ENCODE assay signal across 15 cellular contexts in the genomic region with DNA sequence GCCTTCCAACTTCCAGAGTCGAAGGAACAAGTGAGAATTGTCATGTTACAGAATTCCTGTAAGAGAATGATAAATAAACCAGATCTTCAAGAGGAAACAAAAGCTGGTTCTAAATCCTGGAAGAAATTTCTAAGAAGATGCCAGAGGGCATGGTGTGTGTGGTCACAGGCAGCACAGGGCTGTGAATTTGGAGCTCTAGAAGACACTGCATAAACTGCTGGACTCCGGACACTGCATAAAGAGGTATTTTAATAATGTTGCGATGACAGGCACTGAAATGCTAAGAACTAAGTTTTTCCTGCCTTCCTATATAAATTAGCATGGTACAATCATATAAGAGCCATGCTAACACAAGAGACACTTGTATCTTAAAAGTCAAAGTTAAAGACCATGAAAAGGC.
DNase-seq lines count a peak whose midpoint lies in the region; ATAC-seq and TF ChIP-seq lines count a peak whose summit lies in the region.
"Had no signal": no experiment of that assay in that cellular context is flagged by ENCODE, and none has a peak within 500 bp of the region (broad histone marks: within the 10 kb centered on the region; RNA-seq: fewer than 3 reads in every experiment).

No MANE protein-coding gene starts in this region.

- H4K20me1 ChIP-seq in GM23338 (replicated peaks; ENCODE audit: insufficient read depth) = peaks cover 31% of the 10 kb centered on the region

- H3K27me3 ChIP-seq in CD4-positive, alpha-beta memory T cell (ENCODE audit: insufficient read depth, low read length) = no peaks in the 10 kb centered on the region
- no peaks in the 10 kb centered on the region for H3K27me3 ChIP-seq in GM23338 (ENCODE audit: insufficient read depth)
- H3K27me3 ChIP-seq: cardiac muscle cell, tibial nerve had no signal

- peaks cover 32 to 57% (median 45%) of the 10 kb centered on the region in 4 donors for H3K4me1 Mint-ChIP-seq in CD4-positive, alpha-beta memory T cell
- peaks cover 10% of the 10 kb centered on the region; the same call in 2 of the 3 replicates for H3K4me1 Mint-ChIP-seq in GM23338
- H3K4me1 Mint-ChIP-seq in brain = peaks cover 34% of the 10 kb centered on the region
- H3K4me1 Mint-ChIP-seq in natural killer cell treated with Interleukin-12 subunit alpha and Interleukin-12 subunit beta and Interleukin-15 and Interleukin-18, amount 100 ng/mL, for 72 hours (ENCODE audit: low read depth in 2 of 2) = peaks cover 44% of the 10 kb centered on the region in 2 donors

- intact Hi-C loops in CD4-positive, alpha-beta memory T cell (cut with micrococcal nuclease) = no loop called here

- H3K4me3 Mint-ChIP-seq in CD4-positive, alpha-beta memory T cell = no peak overlapping the region
- no peak overlapping the region for H3K4me3 Mint-ChIP-seq in GM23338
- H3K4me3 Mint-ChIP-seq in brain = no peak overlapping the region
- no peak overlapping the region for H3K4me3 Mint-ChIP-seq in natural killer cell treated with Interleukin-12 subunit alpha and Interleukin-12 subunit beta and Interleukin-15 and Interleukin-18, amount 100 ng/mL, for 72 hours

- TF ChIP-seq CTCF in GM23338 (conservative IDR thresholded peaks at IDR 0.05; ENCODE audit: low read depth in 2 of 2) (no peak), brain (conservative IDR thresholded peaks at IDR 0.05) (no peak), foreskin fibroblast (IDR thresholded peaks at IDR 0.05; ENCODE audit: low read depth, low read length) (no peak)

- H3K9me3 Mint-ChIP-seq in CD4-positive, alpha-beta memory T cell = peaks cover 0 to 5% (median 1%) of the 10 kb centered on the region in 8 donors
- H3K9me3 Mint-ChIP-seq in GM23338 (peaks cover 10% of the 10 kb centered on the region; the same call in 1 of the 3 replicates), brain (peaks cover 10 to 16% (median 13%) of the 10 kb centered on the region in 5 experiments)
- H3K9me3 Mint-ChIP-seq in natural killer cell treated with Interleukin-12 subunit alpha and Interleukin-12 subunit beta and Interleukin-15 and Interleukin-18, amount 100 ng/mL, for 72 hours = no peaks in the 10 kb centered on the region

- peak overlapping the region in 6 of 7 donors; percentile 24 to 84 (median 46) for H3K27ac Mint-ChIP-seq in CD4-positive, alpha-beta memory T cell
- H3K27ac Mint-ChIP-seq in GM23338 (no peak overlapping the region; the same call in 1 of the 2 replicates), brain (peak overlapping the region in 4 of 5 experiments; percentile 2 to 82 (median 52))
- peak overlapping the region; percentile 3 to 76 for H3K27ac Mint-ChIP-seq in natural killer cell treated with Interleukin-12 subunit alpha and Interleukin-12 subunit beta and Interleukin-15 and Interleukin-18, amount 100 ng/mL, for 72 hours

- peaks cover 39 to 74% of the 10 kb centered on the region in 2 donors for H3K36me3 Mint-ChIP-seq in CD4-positive, alpha-beta memory T cell
- H3K36me3 Mint-ChIP-seq in GM23338 (ENCODE audit: low read depth) (peaks cover 38% of the 10 kb centered on the region), brain (peaks cover 70% of the 10 kb centered on the region)
- peaks cover 24% of the 10 kb centered on the region for H3K36me3 Mint-ChIP-seq in natural killer cell treated with Interleukin-12 subunit alpha and Interleukin-12 subunit beta and Interleukin-15 and Interleukin-18, amount 100 ng/mL, for 72 hours

- peaks cover 30% of the 10 kb centered on the region for H3K36me3 ChIP-seq in CD4-positive, alpha-beta memory T cell (ENCODE audit: insufficient read depth, low read length)
- H3K36me3 ChIP-seq in GM23338 (ENCODE audit: insufficient read depth) = peaks cover 21% of the 10 kb centered on the region

- no peaks in the 10 kb centered on the region for H3K27me3 Mint-ChIP-seq in CD4-positive, alpha-beta memory T cell
- H3K27me3 Mint-ChIP-seq in GM23338 (ENCODE audit: insufficient read depth, low read depth, poor library complexity) = peaks cover 11% of the 10 kb centered on the region
- H3K27me3 Mint-ChIP-seq in brain = no peaks in the 10 kb centered on the region
- H3K27me3 Mint-ChIP-seq in natural killer cell treated with Interleukin-12 subunit alpha and Interleukin-12 subunit beta and Interleukin-15 and Interleukin-18, amount 100 ng/mL, for 72 hours = no peaks in the 10 kb centered on the region

- H3K4me3 ChIP-seq in CD4-positive, alpha-beta memory T cell (ENCODE audit: low read length in 2 of 2) = no peak overlapping the region
- no peak overlapping the region for H3K4me3 ChIP-seq in GM23338
- no peak overlapping the region for H3K4me3 ChIP-seq in foreskin fibroblast (ENCODE audit: low read depth in 1 of 2, low read length in 2 of 2)
- H3K4me3 ChIP-seq: cardiac muscle cell, tibial nerve had no signal

- H3K9me2 ChIP-seq in GM23338 (ENCODE audit: insufficient read depth) = no peaks in the 10 kb centered on the region

- H3F3A ChIP-seq in GM23338 (replicated peaks; ENCODE audit: low read depth) = no peaks in the 10 kb centered on the region

- no peaks in the 10 kb centered on the region for H3K9me3 ChIP-seq in CD4-positive, alpha-beta memory T cell (ENCODE audit: control insufficient read depth in 1 of 2, low read length in 2 of 2)

- H3K27ac ChIP-seq in CD4-positive, alpha-beta memory T cell (ENCODE audit: low read depth, low read length) = no peak overlapping the region
- H3K27ac ChIP-seq in GM23338 (ENCODE audit: low read depth) = 0 out of 2 replicates have a peak overlapping the region, but pooled peaks have one; percentile 42
- H3K27ac ChIP-seq: cardiac muscle cell had no signal

- no peak for ATAC-seq in GM23338
- no peak for ATAC-seq in natural killer cell treated with Interleukin-12 subunit alpha and Interleukin-12 subunit beta and Interleukin-15 and Interleukin-18, amount 100 ng/mL, for 72 hours
- no peak for ATAC-seq in GM21529 (IDR thresholded peaks at IDR 0.05; ENCODE audit: unreplicated experiment)
- ATAC-seq: Panc1 had no signal

- POLR2A ChIA-PET in CD4-positive, alpha-beta memory T cell (lab: Charles Lee; ENCODE audit: partially characterized antibody) = no interaction called here

- H2AFZ ChIP-seq in GM23338 = no peak overlapping the region

- DNase-seq in CD4-positive, alpha-beta memory T cell = no peak
- no peak for DNase-seq in GM23338 (ENCODE audit: low spot score)
- no peak for DNase-seq in natural killer cell treated with Interleukin-12 subunit alpha and Interleukin-12 subunit beta and Interleukin-15 and Interleukin-18, amount 100 ng/mL, for 72 hours (ENCODE audit: low spot score)
- no peak for DNase-seq in foreskin fibroblast
- no peak for DNase-seq in NCI-H2029 (lab: John Stamatoyannopoulos, UW)
- DNase-seq: activated gamma-delta T cell; GDM1; NCI-H2029 treated with DMSO at 0.1 percent for 48 hours; NCI-H526; stimulated activated CD4-positive, alpha-beta T cell treated with anti-CD3 and anti-CD28 coated beads, Interleukin-15, amount 100 ng/mL, for 24 hours had no signal

- peaks cover 81% of the 10 kb centered on the region for H3K79me2 ChIP-seq in GM23338 (replicated peaks; ENCODE audit: insufficient read depth)

- H3K4me2 ChIP-seq in GM23338 = no peak overlapping the region

- CTCF ChIA-PET in CD4-positive, alpha-beta memory T cell (lab: Charles Lee; ENCODE audit: partially characterized antibody) = no interaction called here

- H3K4me1 ChIP-seq in CD4-positive, alpha-beta memory T cell (ENCODE audit: insufficient read depth, low read length) = peaks cover 15% of the 10 kb centered on the region
- no peaks in the 10 kb centered on the region for H3K4me1 ChIP-seq in GM23338 (ENCODE audit: insufficient read depth)

TF ChIP-seq in GM23338, 12 proteins besides CTCF, POLR2A, EP300 and RAD21:
- TF ChIP-seq ZNF114 (CRISPR knock-in tag; IDR thresholded peaks at IDR 0.05) (no peak), JUNB (IDR thresholded peaks at IDR 0.05; ENCODE audit: unreplicated experiment) (no peak), POLR2AphosphoS5 (IDR thresholded peaks at IDR 0.05; ENCODE audit: low read depth) (no peak), EZH2 (IDR thresholded peaks at IDR 0.05; ENCODE audit: low read depth, unreplicated experiment) (no peak), CREB1 (CRISPR knock-in tag; IDR thresholded peaks at IDR 0.05; ENCODE audit: low read depth) (no peak), EZH2phosphoT487 (IDR thresholded peaks at IDR 0.05; ENCODE audit: unreplicated experiment) (no peak), ZNF331 (CRISPR knock-in tag; IDR thresholded peaks at IDR 0.05; ENCODE audit: low read depth) (no peak)
- TF ChIP-seq, protein P1, sequence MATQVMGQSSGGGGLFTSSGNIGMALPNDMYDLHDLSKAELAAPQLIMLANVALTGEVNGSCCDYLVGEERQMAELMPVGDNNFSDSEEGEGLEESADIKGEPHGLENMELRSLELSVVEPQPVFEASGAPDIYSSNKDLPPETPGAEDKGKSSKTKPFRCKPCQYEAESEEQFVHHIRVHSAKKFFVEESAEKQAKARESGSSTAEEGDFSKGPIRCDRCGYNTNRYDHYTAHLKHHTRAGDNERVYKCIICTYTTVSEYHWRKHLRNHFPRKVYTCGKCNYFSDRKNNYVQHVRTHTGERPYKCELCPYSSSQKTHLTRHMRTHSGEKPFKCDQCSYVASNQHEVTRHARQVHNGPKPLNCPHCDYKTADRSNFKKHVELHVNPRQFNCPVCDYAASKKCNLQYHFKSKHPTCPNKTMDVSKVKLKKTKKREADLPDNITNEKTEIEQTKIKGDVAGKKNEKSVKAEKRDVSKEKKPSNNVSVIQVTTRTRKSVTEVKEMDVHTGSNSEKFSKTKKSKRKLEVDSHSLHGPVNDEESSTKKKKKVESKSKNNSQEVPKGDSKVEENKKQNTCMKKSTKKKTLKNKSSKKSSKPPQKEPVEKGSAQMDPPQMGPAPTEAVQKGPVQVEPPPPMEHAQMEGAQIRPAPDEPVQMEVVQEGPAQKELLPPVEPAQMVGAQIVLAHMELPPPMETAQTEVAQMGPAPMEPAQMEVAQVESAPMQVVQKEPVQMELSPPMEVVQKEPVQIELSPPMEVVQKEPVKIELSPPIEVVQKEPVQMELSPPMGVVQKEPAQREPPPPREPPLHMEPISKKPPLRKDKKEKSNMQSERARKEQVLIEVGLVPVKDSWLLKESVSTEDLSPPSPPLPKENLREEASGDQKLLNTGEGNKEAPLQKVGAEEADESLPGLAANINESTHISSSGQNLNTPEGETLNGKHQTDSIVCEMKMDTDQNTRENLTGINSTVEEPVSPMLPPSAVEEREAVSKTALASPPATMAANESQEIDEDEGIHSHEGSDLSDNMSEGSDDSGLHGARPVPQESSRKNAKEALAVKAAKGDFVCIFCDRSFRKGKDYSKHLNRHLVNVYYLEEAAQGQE (IDR thresholded peaks at IDR 0.05; ENCODE audit: unreplicated experiment) = no peak
